In genomic region chr3:116139607-116140006, GRCh38 we compare ENCODE assay signal across 12 cellular contexts.
DNase-seq lines count a peak whose midpoint lies in the region; ATAC-seq, FAIRE-seq and TF ChIP-seq lines count a peak whose summit lies in the region.
"Had no signal": no experiment of that assay in that cellular context is flagged by ENCODE, and none has a peak within 500 bp of the region (broad histone marks: within the 10 kb centered on the region; RNA-seq: fewer than 3 reads in every experiment).

No MANE protein-coding gene starts in this region.

- FAIRE-seq in small intestine (lab: Jason Lieb, UNC) = no peak
- FAIRE-seq: TTC549 had no signal

- DNase-seq in GM23248 (peak; percentile 24), LHCN-M2 (ENCODE audit: low read depth) (peak; percentile 16), hippocampal formation (lab: John Stamatoyannopoulos, UW) (peak; percentile 22 to 80), small intestine (no peak), esophagus squamous epithelium (lab: John Stamatoyannopoulos, UW) (no peak), body of pancreas (no peak)
- DNase-seq in activated naive CD4-positive, alpha-beta T cell treated with anti-CD3 and anti-CD28 coated beads, Interleukin-2, amount 50 U/mL, for 72 hours (ENCODE audit: low spot score in 2 of 2) = no peak
- DNase-seq: stimulated activated CD4-positive, alpha-beta T cell treated with anti-CD3 and anti-CD28 coated beads, Interleukin-15, amount 100 ng/mL, for 24 hours; stimulated activated CD8-positive, alpha-beta memory T cell treated with anti-CD3 and anti-CD28 coated beads, Interleukin-4, amount 100 ng/mL, for 48 hours; uterus had no signal

- H3K9me2 ChIP-seq in GM23248 (ENCODE audit: insufficient read depth) = no peaks in the 10 kb centered on the region

- H4K20me1 ChIP-seq in GM23248 (ENCODE audit: insufficient read depth) = no peaks in the 10 kb centered on the region

- no peaks in the 10 kb centered on the region for H3K36me3 ChIP-seq in GM23248 (ENCODE audit: low read depth)
- no peaks in the 10 kb centered on the region for H3K36me3 ChIP-seq in small intestine (ENCODE audit: control insufficient read depth in 2 of 2, insufficient read depth in 2 of 2, low read length in 2 of 2)
- no peaks in the 10 kb centered on the region for H3K36me3 ChIP-seq in esophagus squamous epithelium
- no peaks in the 10 kb centered on the region for H3K36me3 ChIP-seq in body of pancreas (replicated peaks in 1 of 2; ENCODE audit: insufficient read depth in 1 of 2, low read depth in 2 of 2)
- H3K36me3 ChIP-seq: uterus had no signal

- no peaks in the 10 kb centered on the region for H3K9me3 ChIP-seq in GM23248 (ENCODE audit: low read depth)
- H3K9me3 ChIP-seq in small intestine (ENCODE audit: control insufficient read depth, low read depth) = no peaks in the 10 kb centered on the region
- no peaks in the 10 kb centered on the region for H3K9me3 ChIP-seq in esophagus squamous epithelium
- no peaks in the 10 kb centered on the region for H3K9me3 ChIP-seq in body of pancreas
- H3K9me3 ChIP-seq: uterus had no signal

- intact Hi-C loops in esophagus squamous epithelium (cut with DNase I) = no loop called here
- intact Hi-C loops in body of pancreas (cut with DNase I) = no loop called here

- H3K4me1 ChIP-seq in GM23248 (ENCODE audit: insufficient read depth) = 0 out of 2 replicates have a peak, but pooled peaks cover 7% of the 10 kb centered on the region
- H3K4me1 ChIP-seq in small intestine (ENCODE audit: control insufficient read depth in 2 of 2, insufficient read depth in 1 of 2, low read depth in 1 of 2, low read length in 1 of 2) = no peaks in the 10 kb centered on the region
- no peaks in the 10 kb centered on the region for H3K4me1 ChIP-seq in esophagus squamous epithelium
- H3K4me1 ChIP-seq in body of pancreas = no peaks in the 10 kb centered on the region
- H3K4me1 ChIP-seq: uterus had no signal

- in situ Hi-C loops in GM23248 (cut with MboI) = loop anchor here (25.0 kb wide), 1 partner anchor 623 kb away; no protein-coding TSS in a partner anchor

- H3K27ac Mint-ChIP-seq in activated naive CD4-positive, alpha-beta T cell treated with anti-CD3 and anti-CD28 coated beads, Interleukin-2, amount 50 U/mL, for 72 hours = no peak overlapping the region

- TF ChIP-seq POLR2A in esophagus squamous epithelium (IDR thresholded peaks at IDR 0.05) = no peak
- TF ChIP-seq POLR2A in body of pancreas (IDR thresholded peaks at IDR 0.05) = no peak

- H3K9ac ChIP-seq in GM23248 = no peak overlapping the region

- H3K4me3 ChIP-seq in GM23248 = no peak overlapping the region
- H3K4me3 ChIP-seq in small intestine (ENCODE audit: low read depth in 1 of 2, low read length in 2 of 2) = no peak overlapping the region
- H3K4me3 ChIP-seq in esophagus squamous epithelium = no peak overlapping the region
- H3K4me3 ChIP-seq in body of pancreas = no peak overlapping the region
- H3K4me3 ChIP-seq: uterus had no signal

- H3K27ac ChIP-seq in GM23248 = no peak overlapping the region
- no peak overlapping the region for H3K27ac ChIP-seq in small intestine (ENCODE audit: low read depth in 1 of 2, low read length in 1 of 2)
- H3K27ac ChIP-seq in esophagus squamous epithelium = no peak overlapping the region
- no peak overlapping the region for H3K27ac ChIP-seq in body of pancreas
- H3K27ac ChIP-seq: uterus had no signal

- H3K36me3 Mint-ChIP-seq in activated naive CD4-positive, alpha-beta T cell treated with anti-CD3 and anti-CD28 coated beads, Interleukin-2, amount 50 U/mL, for 72 hours = no peaks in the 10 kb centered on the region

- 53 to 55% methylated on average over 2 of the region's 2 CpGs for WGBS in GM23248 (ENCODE audit: low coverage in 1 of 2, low lambda C conversion rate in 2 of 2, missing lambda C conversion rate in 2 of 2), 2 experiments
- 67 to 76% (median 74%) methylated on average over 2 of the region's 2 CpGs for WGBS in small intestine, 3 donors
- 73 to 78% methylated on average over 2 of the region's 2 CpGs for WGBS in esophagus squamous epithelium, 2 donors
- WGBS in body of pancreas, 2 donors = 68 to 74% methylated on average over 2 of the region's 2 CpGs

- no peak overlapping the region for H3K4me2 ChIP-seq in GM23248 (ENCODE audit: unreplicated experiment)

- no peaks in the 10 kb centered on the region for H3F3A ChIP-seq in GM23248 (ENCODE audit: insufficient read depth)

- no peak overlapping the region for H2AFZ ChIP-seq in GM23248

- ATAC-seq in GM18499 (IDR thresholded peaks at IDR 0.05; ENCODE audit: insufficient read depth, unreplicated experiment) (peak; percentile 48), body of pancreas (no peak)
- ATAC-seq in activated naive CD4-positive, alpha-beta T cell treated with anti-CD3 and anti-CD28 coated beads, Interleukin-2, amount 50 U/mL, for 72 hours = no peak

- H3K9me3 Mint-ChIP-seq in activated naive CD4-positive, alpha-beta T cell treated with anti-CD3 and anti-CD28 coated beads, Interleukin-2, amount 50 U/mL, for 72 hours = peaks cover 0 to 3% of the 10 kb centered on the region in 2 donors

- H3K79me2 ChIP-seq in GM23248 (ENCODE audit: insufficient read depth) = no peaks in the 10 kb centered on the region

- no peak for TF ChIP-seq CTCF in esophagus squamous epithelium (IDR thresholded peaks at IDR 0.05)
- no peak for TF ChIP-seq CTCF in body of pancreas (IDR thresholded peaks at IDR 0.05)

- H3K27me3 ChIP-seq in GM23248 (replicated peaks; ENCODE audit: insufficient read depth) = no peaks in the 10 kb centered on the region
- H3K27me3 ChIP-seq in small intestine (ENCODE audit: control insufficient read depth in 2 of 2, insufficient read depth in 2 of 2, low read length in 2 of 2) = no peaks in the 10 kb centered on the region
- H3K27me3 ChIP-seq in esophagus squamous epithelium = no peaks in the 10 kb centered on the region
- no peaks in the 10 kb centered on the region for H3K27me3 ChIP-seq in body of pancreas
- H3K27me3 ChIP-seq: uterus had no signal

Comparison
In these comparisons a context has a peak if more than half of its experiments do, and no peak if none do; other contexts are left out.
1. DNase-seq: peak in GM23248 (single experiment), LHCN-M2 (single experiment) and hippocampal formation (2 of 2); none in activated naive CD4-positive, alpha-beta T cell treated with anti-CD3 and anti-CD28 coated beads, Interleukin-2, amount 50 U/mL, for 72 hours (0 of 2), small intestine (single experiment), esophagus squamous epithelium (single experiment) and body of pancreas (0 of 4).